ENCODE assay signal across 28 cellular contexts in genomic region chr6:80009531-80009930, GRCh38.
"Had no signal": no experiment of that assay in that cellular context is flagged by ENCODE, and none has a peak within 500 bp of the region (broad histone marks: within the 10 kb centered on the region; RNA-seq: fewer than 3 reads in every experiment).

No MANE protein-coding gene starts in this region.

- H3K4me2 ChIP-seq: KMS-11 had no signal

- H3K4me3 Mint-ChIP-seq: activated CD4-positive, alpha-beta T cell treated with anti-CD3 and anti-CD28 coated beads, Interleukin-2, amount 10 ng/mL, durations not matched to agents 24 days and 14 days; activated CD8-positive, alpha-beta T cell treated with anti-CD3 and anti-CD28 coated beads for 36 hours; activated naive CD4-positive, alpha-beta T cell treated with anti-CD3 and anti-CD28 coated beads, Interleukin-2, amount 50 U/mL, for 24 hours; activated naive CD8-positive, alpha-beta T cell treated with anti-CD3 and anti-CD28 coated beads, Interleukin-2, amount 10 ng/mL, durations not matched to agents 7 days and 5 days; activated T-cell treated with anti-CD3 and anti-CD28 coated beads, Interleukin-2, amount 50 U/mL, for 72 hours; activated T-helper 17 cell treated with anti-CD3 and anti-CD28 coated beads, Interleukin-2, amount 50 U/mL, for 72 hours had no signal

- H3K9ac ChIP-seq: KMS-11 had no signal

- H3K36me3 ChIP-seq: breast epithelium, Peyer's patch had no signal

- H3K27ac ChIP-seq: body of pancreas, breast epithelium, KMS-11, Peyer's patch, RWPE1 had no signal

- H3K27me3 Mint-ChIP-seq: activated CD4-positive, alpha-beta T cell treated with anti-CD3 and anti-CD28 coated beads, Interleukin-2, amount 10 ng/mL, durations not matched to agents 24 days and 14 days; activated CD8-positive, alpha-beta T cell treated with anti-CD3 and anti-CD28 coated beads for 36 hours; activated naive CD4-positive, alpha-beta T cell treated with anti-CD3 and anti-CD28 coated beads, Interleukin-2, amount 50 U/mL, for 24 hours; activated naive CD8-positive, alpha-beta T cell treated with anti-CD3 and anti-CD28 coated beads, Interleukin-2, amount 10 ng/mL, durations not matched to agents 7 days and 5 days; activated T-helper 17 cell treated with anti-CD3 and anti-CD28 coated beads, Interleukin-2, amount 50 U/mL, for 72 hours had no signal

- H3K9me3 Mint-ChIP-seq: activated CD4-positive, alpha-beta T cell treated with anti-CD3 and anti-CD28 coated beads, Interleukin-2, amount 10 ng/mL, durations not matched to agents 24 days and 14 days; activated CD8-positive, alpha-beta T cell treated with anti-CD3 and anti-CD28 coated beads for 36 hours; activated naive CD4-positive, alpha-beta T cell treated with anti-CD3 and anti-CD28 coated beads, Interleukin-2, amount 50 U/mL, for 24 hours; activated naive CD8-positive, alpha-beta T cell treated with anti-CD3 and anti-CD28 coated beads, Interleukin-2, amount 10 ng/mL, durations not matched to agents 7 days and 5 days; activated T-cell treated with anti-CD3 and anti-CD28 coated beads, Interleukin-2, amount 50 U/mL, for 72 hours; activated T-helper 17 cell treated with anti-CD3 and anti-CD28 coated beads, Interleukin-2, amount 50 U/mL, for 72 hours had no signal

- DNase-seq: activated CD4-positive, alpha-beta T cell treated with anti-CD3 and anti-CD28 coated beads, Interleukin-2, amount 10 ng/mL, durations not matched to agents 24 days and 14 days; activated CD4-positive, alpha-beta T cell treated with anti-CD3 and anti-CD28 coated beads, Interleukin-2, amount 50 U/mL, for 4 hours; activated CD8-positive, alpha-beta T cell treated with anti-CD3 and anti-CD28 coated beads for 36 hours; activated effector memory CD4-positive, alpha-beta T cell treated with anti-CD3 and anti-CD28 coated beads, Interleukin-2, amount 50 U/mL, for 16 hours; activated naive CD4-positive, alpha-beta T cell; activated naive CD8-positive, alpha-beta T cell treated with anti-CD3 and anti-CD28 coated beads, Interleukin-2, amount 10 ng/mL, durations not matched to agents 7 days and 5 days; activated T-cell treated with anti-CD3 and anti-CD28 coated beads, Interleukin-2, amount 50 U/mL, for 1 hour; activated T-cell treated with anti-CD3 and anti-CD28 coated beads, Interleukin-2, amount 50 U/mL, for 72 hours; body of pancreas; MV-4-11; NCI-H1092; NCI-H1436 treated with DMSO at 0.1 percent for 48 hours; NCI-H1694 treated with DMSO at 0.1 percent for 48 hours; NCI-H2081; NCI-H2171 treated with DMSO at 0.1 percent for 48 hours; NCI-H226; NCI-H446 treated with DMSO at 0.1 percent for 48 hours; NCI-H524; NCI-H69; PC-3; Peyer's patch; SIG-M5; T1000 had no signal

- H3K27ac Mint-ChIP-seq: activated CD4-positive, alpha-beta T cell treated with anti-CD3 and anti-CD28 coated beads, Interleukin-2, amount 10 ng/mL, durations not matched to agents 24 days and 14 days; activated CD8-positive, alpha-beta T cell treated with anti-CD3 and anti-CD28 coated beads for 36 hours; activated naive CD4-positive, alpha-beta T cell treated with anti-CD3 and anti-CD28 coated beads, Interleukin-2, amount 50 U/mL, for 24 hours; activated naive CD8-positive, alpha-beta T cell treated with anti-CD3 and anti-CD28 coated beads, Interleukin-2, amount 10 ng/mL, durations not matched to agents 7 days and 5 days; activated T-cell treated with anti-CD3 and anti-CD28 coated beads, Interleukin-2, amount 50 U/mL, for 72 hours; activated T-helper 17 cell treated with anti-CD3 and anti-CD28 coated beads, Interleukin-2, amount 50 U/mL, for 72 hours had no signal

- H3K4me3 ChIP-seq: body of pancreas, breast epithelium, Peyer's patch had no signal

- H3K9me3 ChIP-seq: body of pancreas, breast epithelium, Peyer's patch had no signal

- H3K27me3 ChIP-seq: body of pancreas, breast epithelium, Peyer's patch had no signal

- H3K36me3 Mint-ChIP-seq: activated naive CD4-positive, alpha-beta T cell treated with anti-CD3 and anti-CD28 coated beads, Interleukin-2, amount 50 U/mL, for 24 hours had no signal

- H3K4me1 Mint-ChIP-seq: activated naive CD4-positive, alpha-beta T cell treated with anti-CD3 and anti-CD28 coated beads, Interleukin-2, amount 50 U/mL, for 24 hours had no signal
